Comparison of ENCODE assay signal across 8 cellular contexts in the genomic region with DNA sequence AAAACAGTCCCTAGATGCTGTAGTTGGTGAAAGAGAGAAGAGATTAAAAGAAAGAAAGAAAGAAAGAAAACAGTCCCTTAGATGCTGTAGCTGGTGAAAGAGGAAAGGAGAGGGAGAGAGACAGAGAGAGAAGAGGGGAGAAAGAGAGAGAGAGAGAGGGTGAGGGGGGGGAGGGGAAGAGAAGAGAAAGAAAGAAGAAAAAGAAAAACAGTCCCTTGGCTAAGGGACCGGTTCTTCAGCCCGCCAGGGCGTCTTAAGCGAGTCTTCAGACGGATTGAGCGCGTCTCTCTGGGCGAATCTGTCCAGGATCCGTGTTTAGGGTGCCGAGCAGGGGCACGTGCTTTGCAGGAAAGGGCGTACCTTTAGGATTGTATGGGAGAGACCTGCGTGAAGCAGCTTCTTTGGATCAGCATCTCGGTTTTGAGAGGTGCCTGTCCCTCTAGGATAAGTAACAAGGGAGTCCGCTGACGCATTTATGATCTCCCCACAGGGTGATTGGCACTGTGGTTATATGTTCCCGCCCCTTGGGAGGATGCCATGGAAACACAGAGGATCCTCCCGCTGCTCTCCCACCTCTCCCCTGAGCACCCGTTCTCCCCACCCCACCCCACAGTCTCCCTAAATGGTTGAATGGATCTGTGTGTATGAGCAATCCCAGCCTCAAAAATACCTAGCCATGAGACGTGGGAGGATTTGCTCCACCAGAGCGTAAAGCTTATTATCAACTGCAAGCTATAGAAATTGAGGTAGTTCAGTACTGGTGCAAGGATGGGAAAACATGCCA. TPM values are rescaled to one million over a fixed set of nuclear protein-coding genes. Genes with fewer than 3 reads are reported as not detected.
DNase-seq lines count a peak whose midpoint lies in the region; ATAC-seq and TF ChIP-seq lines count a peak whose summit lies in the region.

No MANE protein-coding gene starts in this region.

- peak overlapping the region; percentile 27 for H3K27ac ChIP-seq in ectodermal cell (ENCODE audit: insufficient read depth, low read depth, low read length, poor library complexity, severe bottlenecking)
- H3K27ac ChIP-seq in temporal lobe (ENCODE audit: low read depth, low read length) = peak overlapping the region; percentile 97

- ATAC-seq in T-cell (replicated peaks in 1 of 4) = no peak

- peak overlapping the region; percentile 85 for H3K4me3 ChIP-seq in Loucy (ENCODE audit: low read length, poor library complexity, severe bottlenecking)
- H3K4me3 ChIP-seq in ectodermal cell (ENCODE audit: insufficient read depth, low read depth, low read length) = peak overlapping the region; percentile 90

- POLR2A ChIA-PET in T-cell (lab: Charles Lee) = interaction anchor here in 1 of 2 donors (0.5 to 0.9 kb wide), 2 partner anchors 19 to 362 kb away, joined by 3 to 4 read pairs; no protein-coding TSS in a partner anchor

- no peaks in the 10 kb centered on the region for H3K36me3 Mint-ChIP-seq in T-cell

- no peaks in the 10 kb centered on the region for H4K20me1 ChIP-seq in Loucy (ENCODE audit: insufficient read depth, low read length, poor library complexity, severe bottlenecking)

- no peak for TF ChIP-seq CTCF in Loucy (conservative IDR thresholded peaks at IDR 0.05; ENCODE audit: low read length)

- H3K9ac ChIP-seq in Loucy (ENCODE audit: low read depth, low read length, poor library complexity, severe bottlenecking) = peak overlapping the region; percentile 68

- H3K4me3 Mint-ChIP-seq in T-cell = peak overlapping the region; percentile 83 to 96 (median 89)

- H3K36me3 ChIP-seq in Loucy (ENCODE audit: insufficient read depth, low read length) = no peaks in the 10 kb centered on the region
- no peaks in the 10 kb centered on the region for H3K36me3 ChIP-seq in ectodermal cell (ENCODE audit: control insufficient read depth, insufficient read depth, low read length)

- peaks cover 9% of the 10 kb centered on the region for H3K4me1 ChIP-seq in Loucy (ENCODE audit: insufficient read depth, low read length, poor library complexity, severe bottlenecking)
- no peaks in the 10 kb centered on the region for H3K4me1 ChIP-seq in ectodermal cell (ENCODE audit: control insufficient read depth, insufficient read depth, low read length)

- peak; percentile 62 for DNase-seq in activated CD8-positive, alpha-beta memory T cell treated with anti-CD3 and anti-CD28 coated beads, Interleukin-2, amount 50 U/mL, for 48 hours
- no peak for DNase-seq in activated CD8-positive, alpha-beta memory T cell treated with anti-CD3 and anti-CD28 coated beads for 24 hours
- DNase-seq in T-cell (peak in 3 of 34 experiments; percentile 12 to 26 (median 18)), lung microvascular endothelial cell (ENCODE audit: low read depth in 2 of 2) (peak; percentile 65 to 67), mesenteric fat pad (ENCODE audit: low spot score) (no peak)

- H3K79me2 ChIP-seq in Loucy (ENCODE audit: insufficient read depth, low read length) = no peaks in the 10 kb centered on the region

- peak overlapping the region; percentile 80 for H3K4me2 ChIP-seq in Loucy (ENCODE audit: low read depth, low read length, poor library complexity, severe bottlenecking)

- H3K27me3 ChIP-seq in Loucy (ENCODE audit: insufficient read depth, low read length, poor library complexity, severe bottlenecking) (no peaks in the 10 kb centered on the region), ectodermal cell (ENCODE audit: control insufficient read depth, insufficient read depth, low read length, poor library complexity, severe bottlenecking) (no peaks in the 10 kb centered on the region)

- no peaks in the 10 kb centered on the region for H3K27me3 Mint-ChIP-seq in T-cell

- WGBS in ectodermal cell, 2 experiments = 12 to 17% methylated on average over 20 of the region's 21 CpGs

- H3K9me3 ChIP-seq in Loucy (ENCODE audit: insufficient read depth, low read depth, low read length) (no peaks in the 10 kb centered on the region), ectodermal cell (ENCODE audit: control insufficient read depth, low read length) (no peaks in the 10 kb centered on the region)

- H3K27ac Mint-ChIP-seq in T-cell = peak overlapping the region; percentile 95 to 99

- peaks cover 10% of the 10 kb centered on the region; the same call in 1 of the 2 replicates for H3F3A ChIP-seq in Loucy (ENCODE audit: low read depth)

- H3K9me2 ChIP-seq in Loucy (replicated peaks; ENCODE audit: low read depth, low read length) = no peaks in the 10 kb centered on the region

- no peak overlapping the region for H2AFZ ChIP-seq in Loucy (ENCODE audit: low read length)

- H3K9me3 Mint-ChIP-seq in T-cell = no peaks in the 10 kb centered on the region

- CTCF ChIA-PET in T-cell (lab: Charles Lee) = interaction anchor here in 1 of 2 donors (0.7 kb wide), 1 partner anchor 80 kb away, joined by 5 read pairs; no protein-coding TSS in a partner anchor

- H3K4me1 Mint-ChIP-seq in T-cell = peaks cover 23 to 35% (median 31%) of the 10 kb centered on the region in 3 donors

RNA-seq across cellular contexts. Expression of gene GNGT2, which starts 16.7 kb away (rescaled TPM):
- total RNA-seq in T-cell (1 to 10 TPM; 4.5 to 6.3 (median 5.0) TPM), lung microvascular endothelial cell (0.40 and 1.5 TPM in 2 replicates), temporal lobe (0.25 TPM), mesenteric fat pad (1.5 TPM)
- polyA plus RNA-seq in ectodermal cell (2013, experiment 1 of 4) = not detected
- polyA plus RNA-seq in ectodermal cell (2013, experiment 2 of 4) = not detected
- polyA plus RNA-seq in ectodermal cell (2013, experiment 3 of 4) = not detected
- polyA plus RNA-seq in ectodermal cell (2013, experiment 4 of 4) = 0.36 TPM

RNA-seq across cellular contexts. Expression of gene ABI3, which starts 16.8 kb away (rescaled TPM):
- 10 to 100 TPM; 10.4 to 21.7 (median 18.3) TPM for total RNA-seq in T-cell
- 0.83 TPM for polyA plus RNA-seq in ectodermal cell (2013, experiment 1 of 4)
- polyA plus RNA-seq in ectodermal cell (2013, experiment 2 of 4) = 0.50 TPM
- polyA plus RNA-seq in ectodermal cell (2013, experiment 3 of 4) = 0.59 TPM
- polyA plus RNA-seq in ectodermal cell (2013, experiment 4 of 4) = 0.36 TPM
- 6.0 and 14.4 TPM in 2 replicates for total RNA-seq in lung microvascular endothelial cell
- 0.25 TPM for total RNA-seq in temporal lobe
- 12.5 TPM for total RNA-seq in mesenteric fat pad

RNA-seq across cellular contexts. Expression of gene PHOSPHO1, which starts 36.9 kb away (rescaled TPM):
- total RNA-seq in T-cell (under 1 TPM in 1 of 5 donors, not detected in 4; 0.13 TPM), lung microvascular endothelial cell (not detected in 2 replicates), temporal lobe (1.7 TPM), mesenteric fat pad (1.8 TPM)
- polyA plus RNA-seq in ectodermal cell (2013, experiment 1 of 4) = not detected
- 0.43 TPM for polyA plus RNA-seq in ectodermal cell (2013, experiment 2 of 4)
- 0.32 TPM for polyA plus RNA-seq in ectodermal cell (2013, experiment 3 of 4)
- not detected for polyA plus RNA-seq in ectodermal cell (2013, experiment 4 of 4)

Comparison
In these comparisons a context has a peak if more than half of its experiments do, and no peak if none do; other contexts are left out.
1. DNase-seq: peak in activated CD8-positive, alpha-beta memory T cell treated with anti-CD3 and anti-CD28 coated beads, Interleukin-2, amount 50 U/mL, for 48 hours (single experiment) and lung microvascular endothelial cell (2 of 2); none in activated CD8-positive, alpha-beta memory T cell treated with anti-CD3 and anti-CD28 coated beads for 24 hours (single experiment) and mesenteric fat pad (single experiment).